ENCODE assay signal across 12 cellular contexts in the genomic region with DNA sequence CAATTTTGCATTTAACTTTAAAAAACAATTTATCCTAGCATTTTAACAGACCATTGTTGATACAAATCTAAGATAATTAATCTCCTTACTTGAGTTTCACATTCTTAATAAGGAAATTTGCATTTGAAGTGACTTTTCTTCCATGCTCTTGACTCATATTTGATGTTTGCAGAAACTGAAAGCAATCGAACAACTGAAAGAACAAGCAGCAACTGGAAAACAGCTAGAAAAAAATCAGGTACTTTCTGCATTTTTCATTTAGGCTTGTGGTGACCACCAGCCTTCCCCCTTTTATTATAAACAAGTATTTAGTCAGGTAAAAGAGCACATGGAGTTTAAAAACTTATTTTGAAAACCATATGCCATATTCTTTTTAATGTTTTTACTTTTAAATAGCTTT. TPM values are rescaled to one million over a fixed set of nuclear protein-coding genes. Genes with fewer than 3 reads are reported as not detected.
DNase-seq lines count a peak whose midpoint lies in the region; ATAC-seq and TF ChIP-seq lines count a peak whose summit lies in the region.
"Had no signal": no experiment of that assay in that cellular context is flagged by ENCODE, and none has a peak within 500 bp of the region (broad histone marks: within the 10 kb centered on the region; RNA-seq: fewer than 3 reads in every experiment).

No MANE protein-coding gene starts in this region.

- peak overlapping the region; percentile 68 for H3K27ac Mint-ChIP-seq in activated CD8-positive, alpha-beta T cell treated with anti-CD3 and anti-CD28 coated beads for 36 hours
- no peak overlapping the region for H3K27ac Mint-ChIP-seq in activated CD8-positive, alpha-beta T cell treated with anti-CD3 and anti-CD28 coated beads, Interleukin-2, amount 10 ng/mL, durations not matched to agents 7 days and 5 days
- peak overlapping the region; percentile 48 for H3K27ac Mint-ChIP-seq in activated naive CD8-positive, alpha-beta T cell treated with anti-CD3 and anti-CD28 coated beads, Interleukin-2, amount 10 ng/mL, durations not matched to agents 7 days and 5 days

- peak; percentile 55 for ATAC-seq in activated CD8-positive, alpha-beta T cell treated with anti-CD3 and anti-CD28 coated beads for 36 hours
- ATAC-seq in activated CD8-positive, alpha-beta T cell treated with anti-CD3 and anti-CD28 coated beads, Interleukin-2, amount 10 ng/mL, durations not matched to agents 7 days and 5 days, result no peak
- ATAC-seq in GM21526 (IDR thresholded peaks at IDR 0.05; ENCODE audit: low FRiP score, unreplicated experiment), result peak; percentile 54
- peak; percentile 73 for ATAC-seq in HG03108 (IDR thresholded peaks at IDR 0.05; ENCODE audit: unreplicated experiment)
- no peak for ATAC-seq in activated naive CD8-positive, alpha-beta T cell treated with anti-CD3 and anti-CD28 coated beads, Interleukin-2, amount 10 ng/mL, durations not matched to agents 7 days and 5 days (ENCODE audit: low read depth)
- ATAC-seq in esophagus mucosa, result no peak
- ATAC-seq: A549 had no signal

- no peaks in the 10 kb centered on the region for H3K9me3 Mint-ChIP-seq in activated CD8-positive, alpha-beta T cell treated with anti-CD3 and anti-CD28 coated beads for 36 hours
- no peaks in the 10 kb centered on the region for H3K9me3 Mint-ChIP-seq in activated CD8-positive, alpha-beta T cell treated with anti-CD3 and anti-CD28 coated beads, Interleukin-2, amount 10 ng/mL, durations not matched to agents 7 days and 5 days (ENCODE audit: insufficient read depth)
- H3K9me3 Mint-ChIP-seq in activated naive CD8-positive, alpha-beta T cell treated with anti-CD3 and anti-CD28 coated beads, Interleukin-2, amount 10 ng/mL, durations not matched to agents 7 days and 5 days, result no peaks in the 10 kb centered on the region

- DNase-seq in activated CD8-positive, alpha-beta T cell treated with anti-CD3 and anti-CD28 coated beads for 36 hours, result no peak
- no peak for DNase-seq in activated CD8-positive, alpha-beta T cell treated with anti-CD3 and anti-CD28 coated beads, Interleukin-2, amount 10 ng/mL, durations not matched to agents 7 days and 5 days
- DNase-seq in activated naive CD8-positive, alpha-beta T cell treated with anti-CD3 and anti-CD28 coated beads, Interleukin-2, amount 10 ng/mL, durations not matched to agents 7 days and 5 days, result no peak
- no peak for DNase-seq in dedifferentiated amniotic fluid mesenchymal stem cell (ENCODE audit: extremely low spot score)
- no peak for DNase-seq in NCI-H2171 treated with DMSO at 0.1 percent for 48 hours (lab: John Stamatoyannopoulos, UW)
- DNase-seq: DMS53, NCI-H1048, NCI-H526 treated with DMSO at 0.1 percent for 48 hours had no signal

- H3K4me3 Mint-ChIP-seq in activated CD8-positive, alpha-beta T cell treated with anti-CD3 and anti-CD28 coated beads for 36 hours, result no peak overlapping the region
- no peak overlapping the region for H3K4me3 Mint-ChIP-seq in activated CD8-positive, alpha-beta T cell treated with anti-CD3 and anti-CD28 coated beads, Interleukin-2, amount 10 ng/mL, durations not matched to agents 7 days and 5 days
- H3K4me3 Mint-ChIP-seq in activated naive CD8-positive, alpha-beta T cell treated with anti-CD3 and anti-CD28 coated beads, Interleukin-2, amount 10 ng/mL, durations not matched to agents 7 days and 5 days, result peak overlapping the region; percentile 6

- H3K27me3 Mint-ChIP-seq in activated CD8-positive, alpha-beta T cell treated with anti-CD3 and anti-CD28 coated beads for 36 hours, result no peaks in the 10 kb centered on the region
- no peaks in the 10 kb centered on the region for H3K27me3 Mint-ChIP-seq in activated CD8-positive, alpha-beta T cell treated with anti-CD3 and anti-CD28 coated beads, Interleukin-2, amount 10 ng/mL, durations not matched to agents 7 days and 5 days (ENCODE audit: low read depth)
- no peaks in the 10 kb centered on the region for H3K27me3 Mint-ChIP-seq in activated naive CD8-positive, alpha-beta T cell treated with anti-CD3 and anti-CD28 coated beads, Interleukin-2, amount 10 ng/mL, durations not matched to agents 7 days and 5 days

- intact Hi-C loops in activated CD8-positive, alpha-beta T cell treated with anti-CD3 and anti-CD28 coated beads for 36 hours (cut with micrococcal nuclease), result no loop called here

- CTCF ChIA-PET in activated CD8-positive, alpha-beta T cell treated with anti-CD3 and anti-CD28 coated beads for 36 hours (lab: Charles Lee), result interaction anchor here (0.8 to 1.5 kb wide), 4 partner anchors 12 to 25 kb away, joined by 3 to 12 read pairs (median 4); no protein-coding TSS in a partner anchor
- CTCF ChIA-PET in activated CD8-positive, alpha-beta T cell treated with anti-CD3 and anti-CD28 coated beads, Interleukin-2, amount 10 ng/mL, durations not matched to agents 7 days and 5 days (lab: Charles Lee), result interaction anchor here (0.8 to 1.5 kb wide), 3 partner anchors 9 to 123 kb away, joined by 3 to 5 read pairs (median 4); no protein-coding TSS in a partner anchor

- POLR2A ChIA-PET in activated CD8-positive, alpha-beta T cell treated with anti-CD3 and anti-CD28 coated beads for 36 hours (lab: Charles Lee), result interaction anchor here (2.1 kb wide), 1 partner anchor 20 kb away, joined by 8 read pairs; the partner anchor contains the start of gene SELENOT
- POLR2A ChIA-PET in activated CD8-positive, alpha-beta T cell treated with anti-CD3 and anti-CD28 coated beads, Interleukin-2, amount 10 ng/mL, durations not matched to agents 7 days and 5 days (lab: Charles Lee), result interaction anchor here (0.6 to 4.4 kb wide), 2 partner anchors 20 to 181 kb away, joined by 4 to 24 read pairs; partner anchors contain the start of gene SELENOT
- POLR2A ChIA-PET in activated naive CD8-positive, alpha-beta T cell treated with anti-CD3 and anti-CD28 coated beads, Interleukin-2, amount 10 ng/mL, durations not matched to agents 7 days and 5 days (lab: Charles Lee), result interaction anchor here (0.8 kb wide), 1 partner anchor 20 kb away, joined by 3 read pairs; the partner anchor contains the start of gene SELENOT

- H3K36me3 Mint-ChIP-seq in activated CD8-positive, alpha-beta T cell treated with anti-CD3 and anti-CD28 coated beads for 36 hours (ENCODE audit: low read depth), result peaks cover 36% of the 10 kb centered on the region
- H3K36me3 Mint-ChIP-seq in activated CD8-positive, alpha-beta T cell treated with anti-CD3 and anti-CD28 coated beads, Interleukin-2, amount 10 ng/mL, durations not matched to agents 7 days and 5 days (ENCODE audit: low read depth), result peaks cover 48% of the 10 kb centered on the region
- H3K36me3 Mint-ChIP-seq in activated naive CD8-positive, alpha-beta T cell treated with anti-CD3 and anti-CD28 coated beads, Interleukin-2, amount 10 ng/mL, durations not matched to agents 7 days and 5 days, result peaks cover 26% of the 10 kb centered on the region

- peaks cover 13% of the 10 kb centered on the region for H3K4me1 Mint-ChIP-seq in activated CD8-positive, alpha-beta T cell treated with anti-CD3 and anti-CD28 coated beads for 36 hours (ENCODE audit: low read depth)
- H3K4me1 Mint-ChIP-seq in activated CD8-positive, alpha-beta T cell treated with anti-CD3 and anti-CD28 coated beads, Interleukin-2, amount 10 ng/mL, durations not matched to agents 7 days and 5 days (ENCODE audit: low read depth), result peaks cover 11% of the 10 kb centered on the region
- peaks cover 8% of the 10 kb centered on the region for H3K4me1 Mint-ChIP-seq in activated naive CD8-positive, alpha-beta T cell treated with anti-CD3 and anti-CD28 coated beads, Interleukin-2, amount 10 ng/mL, durations not matched to agents 7 days and 5 days

- no peak for TF ChIP-seq CTCF in activated CD8-positive, alpha-beta T cell treated with anti-CD3 and anti-CD28 coated beads for 36 hours (IDR thresholded peaks at IDR 0.05)

RNA-seq across cellular contexts. Expression of gene SELENOT, which starts 20.1 kb away (rescaled TPM):
- 10 to 100 TPM; 77.6 to 89.8 TPM for total RNA-seq in activated CD8-positive, alpha-beta T cell treated with anti-CD3 and anti-CD28 coated beads for 36 hours
- 100 to 1,000 TPM in 1 of 2 experiments, 10 to 100 TPM in 1; 99.8 to 104 TPM for total RNA-seq in activated CD8-positive, alpha-beta T cell treated with anti-CD3 and anti-CD28 coated beads, Interleukin-2, amount 10 ng/mL, durations not matched to agents 7 days and 5 days
- 10 to 100 TPM; 92.5 to 94.2 TPM for total RNA-seq in activated naive CD8-positive, alpha-beta T cell treated with anti-CD3 and anti-CD28 coated beads, Interleukin-2, amount 10 ng/mL, durations not matched to agents 7 days and 5 days
- total RNA-seq in esophagus mucosa, result 68.7 TPM

RNA-seq across cellular contexts. Expression of gene EIF2A, which starts 36.4 kb away (rescaled TPM):
- 100 to 1,000 TPM; 130 to 136 TPM for total RNA-seq in activated CD8-positive, alpha-beta T cell treated with anti-CD3 and anti-CD28 coated beads for 36 hours
- 10 to 100 TPM; 77.0 to 89.0 TPM for total RNA-seq in activated CD8-positive, alpha-beta T cell treated with anti-CD3 and anti-CD28 coated beads, Interleukin-2, amount 10 ng/mL, durations not matched to agents 7 days and 5 days
- total RNA-seq in activated naive CD8-positive, alpha-beta T cell treated with anti-CD3 and anti-CD28 coated beads, Interleukin-2, amount 10 ng/mL, durations not matched to agents 7 days and 5 days, result 10 to 100 TPM; 82.2 to 84.2 TPM
- 69.0 TPM for total RNA-seq in esophagus mucosa

RNA-seq across cellular contexts. Expression of gene SERP1, which starts 36.7 kb away (rescaled TPM):
- total RNA-seq in activated CD8-positive, alpha-beta T cell treated with anti-CD3 and anti-CD28 coated beads for 36 hours, result 100 to 1,000 TPM; 115 TPM
- 10 to 100 TPM; 83.4 to 87.3 TPM for total RNA-seq in activated CD8-positive, alpha-beta T cell treated with anti-CD3 and anti-CD28 coated beads, Interleukin-2, amount 10 ng/mL, durations not matched to agents 7 days and 5 days
- 10 to 100 TPM; 89.4 to 89.8 TPM for total RNA-seq in activated naive CD8-positive, alpha-beta T cell treated with anti-CD3 and anti-CD28 coated beads, Interleukin-2, amount 10 ng/mL, durations not matched to agents 7 days and 5 days
- 55.5 TPM for total RNA-seq in esophagus mucosa

Comparison
In these comparisons a context has a peak if more than half of its experiments do, and no peak if none do; other contexts are left out.
1. ATAC-seq: peak in activated CD8-positive, alpha-beta T cell treated with anti-CD3 and anti-CD28 coated beads for 36 hours (single experiment), GM21526 (single experiment) and HG03108 (single experiment); none in activated CD8-positive, alpha-beta T cell treated with anti-CD3 and anti-CD28 coated beads, Interleukin-2, amount 10 ng/mL, durations not matched to agents 7 days and 5 days (single experiment), activated naive CD8-positive, alpha-beta T cell treated with anti-CD3 and anti-CD28 coated beads, Interleukin-2, amount 10 ng/mL, durations not matched to agents 7 days and 5 days (single experiment) and esophagus mucosa (single experiment).